1 cellular context compared by ENCODE assay signal in the genomic region with DNA sequence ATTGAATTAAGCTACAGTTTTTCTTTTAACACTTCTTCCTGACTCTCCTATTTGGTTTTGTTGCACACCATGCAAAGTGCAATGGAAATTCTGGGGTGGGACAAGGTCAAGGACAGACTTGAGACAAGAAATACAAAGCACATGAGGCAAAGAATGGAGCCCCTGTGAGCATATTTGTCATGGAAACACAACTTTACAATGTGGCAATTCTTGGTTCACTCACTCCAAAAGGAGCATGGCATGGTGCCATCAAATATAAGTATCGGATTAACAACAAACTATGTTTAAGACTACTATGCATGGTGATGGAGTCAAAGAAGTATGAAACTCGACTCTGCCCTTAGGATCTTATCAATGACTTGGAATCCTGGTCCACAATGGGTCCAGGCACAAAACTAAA.
TF ChIP-seq lines count a peak whose summit lies in the region.

No MANE protein-coding gene starts in this region.

TF ChIP-seq in IMR-90, 13 proteins besides CTCF, POLR2A, EP300 and RAD21 (continued from another document):
- no peak for TF ChIP-seq RCOR1 (IDR thresholded peaks at IDR 0.05; ENCODE audit: insufficient replicate concordance, low read length)
- no peak for TF ChIP-seq CHD1 (IDR thresholded peaks at IDR 0.05; ENCODE audit: low read depth, low read length)
- no peak for TF ChIP-seq SMC3 (IDR thresholded peaks at IDR 0.05; ENCODE audit: low read depth, low read length)
- no peak for TF ChIP-seq MAFK (IDR thresholded peaks at IDR 0.05; ENCODE audit: low read depth, low read length)
TF ChIP-seq in IMR-90: peak in this region for 0.
